ENCODE assay signal across 8 cellular contexts in genomic region chr19:7500811-7501450, GRCh38. TPM values are rescaled to one million over a fixed set of nuclear protein-coding genes. Genes with fewer than 3 reads are reported as not detected.
A peak's percentile ranks its signal among the peaks of the same experiment; 100 is the strongest.
DNase-seq lines count a peak whose midpoint lies in the region; ATAC-seq and TF ChIP-seq lines count a peak whose summit lies in the region.

No MANE protein-coding gene starts in this region.

- H3K9ac ChIP-seq in NT2/D1 (ENCODE audit: insufficient read length, low read depth) (peak overlapping the region; percentile 72), adipocyte (ENCODE audit: low read length) (no peak overlapping the region)

- BruUV-seq in A673 (replicated peaks; lab: Mats Ljungman, UMichigan), result no TSS peak

- H3K4me3 ChIP-seq in A673 (ENCODE audit: low read depth, low read length, poor library complexity, severe bottlenecking) (peak overlapping the region; percentile 40), HL-60 (replicated peaks; ENCODE audit: insufficient read depth, low read length) (peak overlapping the region; percentile 31), NT2/D1 (ENCODE audit: insufficient read length, low read depth) (peak overlapping the region; percentile 43), adipocyte (ENCODE audit: low read length) (peak overlapping the region; percentile 70), gastrocnemius medialis (peak overlapping the region; percentile 36 to 45 (median 40)), uterus (peak overlapping the region in 1 of 2 donors; percentile 32)

- no peak for TF ChIP-seq CTCF in A673 (conservative IDR thresholded peaks at IDR 0.05; ENCODE audit: low read depth, low read length)
- no peak for TF ChIP-seq CTCF in HL-60 (IDR thresholded peaks at IDR 0.05; ENCODE audit: insufficient read depth, low read length)
- no peak for TF ChIP-seq CTCF in gastrocnemius medialis (IDR thresholded peaks at IDR 0.05 in 4 of 5, conservative IDR thresholded peaks at IDR 0.05 in 1 of 5)
- TF ChIP-seq CTCF in uterus (IDR thresholded peaks at IDR 0.05), result no peak

- H3K27me3 ChIP-seq in A673 (replicated peaks; ENCODE audit: insufficient read depth, low read depth, low read length, poor library complexity) (peaks cover 4% of the 10 kb centered on the region), HL-60 (ENCODE audit: insufficient read depth, poor library complexity, severe bottlenecking) (peaks cover 6% of the 10 kb centered on the region), NT2/D1 (ENCODE audit: insufficient read depth, insufficient read length) (peaks cover 44% of the 10 kb centered on the region), adipocyte (replicated peaks; ENCODE audit: control insufficient read depth, insufficient read depth, low read length) (peaks cover 25% of the 10 kb centered on the region), gastrocnemius medialis (peaks cover 15 to 44% (median 35%) of the 10 kb centered on the region in 3 donors), uterus (no peaks in the 10 kb centered on the region)

- H3K36me3 ChIP-seq in A673 (ENCODE audit: insufficient read depth, low read length, poor library complexity, severe bottlenecking) (no peaks in the 10 kb centered on the region), NT2/D1 (ENCODE audit: insufficient read depth, insufficient read length, low read length) (no peaks in the 10 kb centered on the region), adipocyte (ENCODE audit: control insufficient read depth, insufficient read depth, low read length, severe bottlenecking) (no peaks in the 10 kb centered on the region), gastrocnemius medialis (no peaks in the 10 kb centered on the region), uterus (no peaks in the 10 kb centered on the region)

- POLR2A ChIA-PET in A673 (lab: Charles Lee; ENCODE audit: low non-redundant PET), result no interaction called here

- ATAC-seq in gastrocnemius medialis (no peak), GM21390 (IDR thresholded peaks at IDR 0.05; ENCODE audit: unreplicated experiment) (no peak)

- no peak overlapping the region for H3K27ac ChIP-seq in A673 (ENCODE audit: low read depth, low read length, poor library complexity, severe bottlenecking)
- H3K27ac ChIP-seq in HL-60 (replicated peaks), result no peak overlapping the region
- H3K27ac ChIP-seq in gastrocnemius medialis, result no peak overlapping the region
- no peak overlapping the region for H3K27ac ChIP-seq in uterus

- no peaks in the 10 kb centered on the region for H3K9me3 ChIP-seq in A673 (ENCODE audit: low read depth, low read length, poor library complexity, severe bottlenecking)
- H3K9me3 ChIP-seq in NT2/D1 (ENCODE audit: insufficient read depth, low read length), result no peaks in the 10 kb centered on the region
- no peaks in the 10 kb centered on the region for H3K9me3 ChIP-seq in adipocyte (ENCODE audit: control insufficient read depth, low read length)
- no peaks in the 10 kb centered on the region for H3K9me3 ChIP-seq in gastrocnemius medialis
- H3K9me3 ChIP-seq in uterus, result no peaks in the 10 kb centered on the region

- no peak for TF ChIP-seq POLR2A in gastrocnemius medialis (IDR thresholded peaks at IDR 0.05)
- TF ChIP-seq POLR2A in uterus (IDR thresholded peaks at IDR 0.05), result no peak

- DNase-seq in A673 (ENCODE audit: low spot score) (peak; percentile 80), HL-60 (ENCODE audit: low read depth in 1 of 2, low spot score in 1 of 2) (peak in 1 of 2 experiments; percentile 36), NT2/D1 (ENCODE audit: low read depth, low spot score) (peak; percentile 55), adipocyte (ENCODE audit: low read depth) (peak; percentile 56), hypothalamus (lab: John Stamatoyannopoulos, UW) (peak in 48 of 51 donors; percentile 17 to 87 (median 64)), gastrocnemius medialis (no peak), uterus (no peak)

- H3K4me1 ChIP-seq in A673 (ENCODE audit: insufficient read depth, low read length, poor library complexity, severe bottlenecking) (no peaks in the 10 kb centered on the region), NT2/D1 (ENCODE audit: insufficient read depth, insufficient read length) (peaks cover 10% of the 10 kb centered on the region), adipocyte (ENCODE audit: control insufficient read depth, insufficient read depth, low read length) (no peaks in the 10 kb centered on the region), gastrocnemius medialis (no peaks in the 10 kb centered on the region), uterus (peaks cover 0 to 8% of the 10 kb centered on the region in 2 donors)

- in situ Hi-C loops in gastrocnemius medialis (cut with MboI; ENCODE audit: low sequenced_read_pairs in 4 of 4), result no loop called here

- CTCF ChIA-PET in A673 (lab: Charles Lee), result interaction anchor here (0.7 kb wide), 1 partner anchor 1789 kb away, joined by 6 read pairs; no protein-coding TSS in a partner anchor

- intact Hi-C loops in A673 (cut with micrococcal nuclease; ENCODE audit: unreplicated experiment), result no loop called here
- intact Hi-C loops in gastrocnemius medialis (cut with DNase I; ENCODE audit: low total_unique reads), result no loop called here
- intact Hi-C loops in uterus (cut with DNase I; ENCODE audit: low total_unique reads), result no loop called here

RNA-seq across cellular contexts. Expression of gene PEX11G, which starts 12.1 kb away (rescaled TPM):
- total RNA-seq in A673 (2021), result 1.1 and 1.9 TPM in 2 replicates
- total RNA-seq in gastrocnemius medialis, result 1 to 10 TPM in 2 of 4 donors, under 1 TPM in 1, not detected in 1; 0.51 to 1.4 (median 1.1) TPM
- 1 to 10 TPM in 2 of 4 donors, not detected in 2; 2.1 to 3.0 TPM for total RNA-seq in uterus

RNA-seq across cellular contexts. Expression of gene ZNF358, which starts 15.0 kb away (rescaled TPM):
- 44.1 and 48.2 TPM in 2 replicates for total RNA-seq in A673 (2021)
- 100 to 1,000 TPM in 2 of 4 donors, 10 to 100 TPM in 2; 69.8 to 139 (median 116) TPM for total RNA-seq in gastrocnemius medialis
- 10 to 100 TPM; 19.1 to 69.1 (median 33.8) TPM for total RNA-seq in uterus

RNA-seq across cellular contexts. Expression of gene MCOLN1, which starts 21.5 kb away (rescaled TPM):
- total RNA-seq in A673 (2021), result 25.7 and 28.4 TPM in 2 replicates
- total RNA-seq in gastrocnemius medialis, result 10 to 100 TPM in 3 of 4 donors, 1 to 10 TPM in 1; 9.2 to 13.6 (median 11.5) TPM
- 10 to 100 TPM in 1 of 4 donors, 1 to 10 TPM in 3; 5.6 to 24.7 (median 8.0) TPM for total RNA-seq in uterus

RNA-seq across cellular contexts. Expression of gene PNPLA6, which starts 34.6 kb away (rescaled TPM):
- 70.4 and 73.9 TPM in 2 replicates for total RNA-seq in A673 (2021)
- 100 to 1,000 TPM in 1 of 4 donors, 10 to 100 TPM in 3; 61.4 to 101 (median 75.1) TPM for total RNA-seq in gastrocnemius medialis
- total RNA-seq in uterus, result 100 to 1,000 TPM in 1 of 4 donors, 10 to 100 TPM in 3; 26.4 to 113 (median 40.4) TPM

Comparison
In these comparisons a context has a peak if more than half of its experiments do, and no peak if none do; other contexts are left out.
1. DNase-seq: peak in A673 (single experiment), NT2/D1 (single experiment), adipocyte (single experiment) and hypothalamus (48 of 51); none in gastrocnemius medialis (0 of 2) and uterus (0 of 2).